In genomic region chr7:8086239-8086638, GRCh38 we compare ENCODE assay signal across 19 cellular contexts.
"Had no signal": no experiment of that assay in that cellular context is flagged by ENCODE, and none has a peak within 500 bp of the region (broad histone marks: within the 10 kb centered on the region; RNA-seq: fewer than 3 reads in every experiment).

No MANE protein-coding gene starts in this region.

- H3K27me3 Mint-ChIP-seq: dendritic cell treated with granulocyte-macrophage colony-stimulating factor and Interleukin-4, amounts not matched to agents 40 ng/mL and 50 ng/mL, for 4 days; effector memory CD8-positive, alpha-beta T cell; naive thymus-derived CD8-positive, alpha-beta T cell; stimulated activated memory B cell treated with anti-CD40 and anti-IgM and Interleukin-4, amounts not matched to agents 10 μg/mL and 1 μg/mL and 100 μg/mL, for 72 hours; stimulated activated naive CD8-positive, alpha-beta T cell treated with anti-CD3 and anti-CD28 coated beads, Interleukin-15, Interleukin-2, amounts not matched to agents 100 ng/mL and 50 ng/mL, for 24 hours had no signal

- ATAC-seq: effector memory CD8-positive, alpha-beta T cell; left ventricle myocardium superior; lower lobe of right lung; naive thymus-derived CD8-positive, alpha-beta T cell; psoas muscle; right cardiac atrium; stimulated activated memory B cell treated with anti-CD40 and anti-IgM and Interleukin-4, amounts not matched to agents 10 μg/mL and 1 μg/mL and 100 μg/mL, for 72 hours had no signal

- H3K4me3 ChIP-seq: colonic mucosa, lower lobe of right lung, psoas muscle, skin epidermis, spleen, thoracic aorta, tibial nerve, upper lobe of left lung, uterus had no signal

- H3K27ac Mint-ChIP-seq: dendritic cell treated with granulocyte-macrophage colony-stimulating factor and Interleukin-4, amounts not matched to agents 40 ng/mL and 50 ng/mL, for 4 days; stimulated activated memory B cell treated with anti-CD40 and anti-IgM and Interleukin-4, amounts not matched to agents 10 μg/mL and 1 μg/mL and 100 μg/mL, for 72 hours; stimulated activated naive CD8-positive, alpha-beta T cell treated with anti-CD3 and anti-CD28 coated beads, Interleukin-15, Interleukin-2, amounts not matched to agents 100 ng/mL and 50 ng/mL, for 24 hours had no signal

- H3K27ac ChIP-seq: colonic mucosa, lower lobe of right lung, psoas muscle, skin epidermis, spleen, thoracic aorta, tibial nerve, upper lobe of left lung, uterus had no signal

- H3K4me3 Mint-ChIP-seq: dendritic cell treated with granulocyte-macrophage colony-stimulating factor and Interleukin-4, amounts not matched to agents 40 ng/mL and 50 ng/mL, for 4 days; effector memory CD8-positive, alpha-beta T cell; naive thymus-derived CD8-positive, alpha-beta T cell; stimulated activated memory B cell treated with anti-CD40 and anti-IgM and Interleukin-4, amounts not matched to agents 10 μg/mL and 1 μg/mL and 100 μg/mL, for 72 hours; stimulated activated naive CD8-positive, alpha-beta T cell treated with anti-CD3 and anti-CD28 coated beads, Interleukin-15, Interleukin-2, amounts not matched to agents 100 ng/mL and 50 ng/mL, for 24 hours had no signal

- H3K27me3 ChIP-seq: colonic mucosa, spleen, tibial nerve, upper lobe of left lung, uterus had no signal

- H3K9me3 ChIP-seq: colonic mucosa, lower lobe of right lung, psoas muscle, spleen, thoracic aorta, tibial nerve, upper lobe of left lung, uterus had no signal

- H3K4me1 ChIP-seq: colonic mucosa, lower lobe of right lung, psoas muscle, spleen, tibial nerve, upper lobe of left lung, uterus had no signal

- H3K36me3 ChIP-seq: colonic mucosa, uterus had no signal

- DNase-seq: colonic mucosa; effector memory CD8-positive, alpha-beta T cell; hypothalamus; left ventricle myocardium superior; lower lobe of right lung; naive thymus-derived CD8-positive, alpha-beta T cell; nucleus accumbens; psoas muscle; right cardiac atrium; spleen; stimulated activated CD4-positive, alpha-beta T cell treated with anti-CD3 and anti-CD28 coated beads, Interleukin-4, amount 100 ng/mL, for 4 hours; upper lobe of left lung; uterus had no signal

- H3K9me3 Mint-ChIP-seq: dendritic cell treated with granulocyte-macrophage colony-stimulating factor and Interleukin-4, amounts not matched to agents 40 ng/mL and 50 ng/mL, for 4 days; effector memory CD8-positive, alpha-beta T cell; naive thymus-derived CD8-positive, alpha-beta T cell; stimulated activated memory B cell treated with anti-CD40 and anti-IgM and Interleukin-4, amounts not matched to agents 10 μg/mL and 1 μg/mL and 100 μg/mL, for 72 hours; stimulated activated naive CD8-positive, alpha-beta T cell treated with anti-CD3 and anti-CD28 coated beads, Interleukin-15, Interleukin-2, amounts not matched to agents 100 ng/mL and 50 ng/mL, for 24 hours had no signal
